Comparison of ENCODE assay signal across 1 cellular context in the genomic region with DNA sequence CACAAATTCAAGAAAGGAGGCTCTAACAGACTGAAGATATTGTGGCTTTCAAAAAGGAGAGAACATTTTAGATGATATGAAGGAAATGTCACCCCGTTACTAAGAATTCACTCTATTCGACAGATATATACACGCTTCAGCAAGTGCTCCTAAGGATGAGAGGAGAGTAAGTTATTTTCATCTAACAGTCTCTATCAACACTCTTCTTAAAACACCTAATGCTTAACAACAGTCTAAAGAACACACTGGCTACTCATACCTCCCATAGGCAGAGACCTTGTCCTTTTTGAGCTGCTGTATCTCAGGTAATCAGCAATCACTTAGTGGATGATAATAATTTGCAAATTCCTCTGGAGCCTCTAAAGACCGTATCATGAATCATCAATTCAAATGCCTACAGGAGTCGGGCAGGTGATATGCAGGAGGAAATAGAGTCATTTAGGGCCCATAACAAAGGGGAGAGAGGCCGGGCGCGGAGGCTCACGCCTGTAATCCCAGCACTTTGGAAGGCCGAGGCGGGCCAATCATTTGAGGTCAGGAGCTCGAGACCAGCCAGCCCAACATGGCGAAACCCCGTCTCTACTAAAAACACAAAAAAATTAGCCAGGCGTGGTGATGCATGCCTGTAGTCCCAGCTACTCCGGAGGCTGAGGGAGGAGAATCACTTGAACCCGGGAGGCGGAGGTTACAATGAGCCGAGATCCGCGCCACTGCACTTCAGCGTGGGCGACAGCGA.
TF ChIP-seq lines count a peak whose summit lies in the region.

No MANE protein-coding gene starts in this region.

TF ChIP-seq in SK-N-SH, 30 proteins besides CTCF, POLR2A, EP300 and RAD21 (continued from another document):
- TF ChIP-seq FOXJ3 (CRISPR knock-in tag; IDR thresholded peaks at IDR 0.05) = no peak
- no peak for TF ChIP-seq MEF2A (IDR thresholded peaks at IDR 0.05; ENCODE audit: borderline replicate concordance, low read depth)
- TF ChIP-seq MXI1 (IDR thresholded peaks at IDR 0.05; ENCODE audit: low read depth, low read length) = no peak
- TF ChIP-seq, protein P1, sequence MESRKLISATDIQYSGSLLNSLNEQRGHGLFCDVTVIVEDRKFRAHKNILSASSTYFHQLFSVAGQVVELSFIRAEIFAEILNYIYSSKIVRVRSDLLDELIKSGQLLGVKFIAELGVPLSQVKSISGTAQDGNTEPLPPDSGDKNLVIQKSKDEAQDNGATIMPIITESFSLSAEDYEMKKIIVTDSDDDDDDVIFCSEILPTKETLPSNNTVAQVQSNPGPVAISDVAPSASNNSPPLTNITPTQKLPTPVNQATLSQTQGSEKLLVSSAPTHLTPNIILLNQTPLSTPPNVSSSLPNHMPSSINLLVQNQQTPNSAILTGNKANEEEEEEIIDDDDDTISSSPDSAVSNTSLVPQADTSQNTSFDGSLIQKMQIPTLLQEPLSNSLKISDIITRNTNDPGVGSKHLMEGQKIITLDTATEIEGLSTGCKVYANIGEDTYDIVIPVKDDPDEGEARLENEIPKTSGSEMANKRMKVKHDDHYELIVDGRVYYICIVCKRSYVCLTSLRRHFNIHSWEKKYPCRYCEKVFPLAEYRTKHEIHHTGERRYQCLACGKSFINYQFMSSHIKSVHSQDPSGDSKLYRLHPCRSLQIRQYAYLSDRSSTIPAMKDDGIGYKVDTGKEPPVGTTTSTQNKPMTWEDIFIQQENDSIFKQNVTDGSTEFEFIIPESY (IDR thresholded peaks at IDR 0.05; ENCODE audit: borderline replicate concordance, low read depth) = no peak
- no peak for TF ChIP-seq RCOR1 (IDR thresholded peaks at IDR 0.05; ENCODE audit: low read length)
- TF ChIP-seq, protein P2, sequence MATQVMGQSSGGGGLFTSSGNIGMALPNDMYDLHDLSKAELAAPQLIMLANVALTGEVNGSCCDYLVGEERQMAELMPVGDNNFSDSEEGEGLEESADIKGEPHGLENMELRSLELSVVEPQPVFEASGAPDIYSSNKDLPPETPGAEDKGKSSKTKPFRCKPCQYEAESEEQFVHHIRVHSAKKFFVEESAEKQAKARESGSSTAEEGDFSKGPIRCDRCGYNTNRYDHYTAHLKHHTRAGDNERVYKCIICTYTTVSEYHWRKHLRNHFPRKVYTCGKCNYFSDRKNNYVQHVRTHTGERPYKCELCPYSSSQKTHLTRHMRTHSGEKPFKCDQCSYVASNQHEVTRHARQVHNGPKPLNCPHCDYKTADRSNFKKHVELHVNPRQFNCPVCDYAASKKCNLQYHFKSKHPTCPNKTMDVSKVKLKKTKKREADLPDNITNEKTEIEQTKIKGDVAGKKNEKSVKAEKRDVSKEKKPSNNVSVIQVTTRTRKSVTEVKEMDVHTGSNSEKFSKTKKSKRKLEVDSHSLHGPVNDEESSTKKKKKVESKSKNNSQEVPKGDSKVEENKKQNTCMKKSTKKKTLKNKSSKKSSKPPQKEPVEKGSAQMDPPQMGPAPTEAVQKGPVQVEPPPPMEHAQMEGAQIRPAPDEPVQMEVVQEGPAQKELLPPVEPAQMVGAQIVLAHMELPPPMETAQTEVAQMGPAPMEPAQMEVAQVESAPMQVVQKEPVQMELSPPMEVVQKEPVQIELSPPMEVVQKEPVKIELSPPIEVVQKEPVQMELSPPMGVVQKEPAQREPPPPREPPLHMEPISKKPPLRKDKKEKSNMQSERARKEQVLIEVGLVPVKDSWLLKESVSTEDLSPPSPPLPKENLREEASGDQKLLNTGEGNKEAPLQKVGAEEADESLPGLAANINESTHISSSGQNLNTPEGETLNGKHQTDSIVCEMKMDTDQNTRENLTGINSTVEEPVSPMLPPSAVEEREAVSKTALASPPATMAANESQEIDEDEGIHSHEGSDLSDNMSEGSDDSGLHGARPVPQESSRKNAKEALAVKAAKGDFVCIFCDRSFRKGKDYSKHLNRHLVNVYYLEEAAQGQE (IDR thresholded peaks at IDR 0.05; ENCODE audit: low read depth, low read length) = no peak
- no peak for TF ChIP-seq TCF12 (IDR thresholded peaks at IDR 0.05)
- TF ChIP-seq SIN3A (IDR thresholded peaks at IDR 0.05; ENCODE audit: borderline replicate concordance, low read depth, low read length) = no peak
- TF ChIP-seq NFIC (IDR thresholded peaks at IDR 0.05; ENCODE audit: borderline replicate concordance) = no peak
- TF ChIP-seq RFX5 (IDR thresholded peaks at IDR 0.05; ENCODE audit: low read length) = no peak
